Comparison of ENCODE assay signal across 16 cellular contexts in the genomic region with DNA sequence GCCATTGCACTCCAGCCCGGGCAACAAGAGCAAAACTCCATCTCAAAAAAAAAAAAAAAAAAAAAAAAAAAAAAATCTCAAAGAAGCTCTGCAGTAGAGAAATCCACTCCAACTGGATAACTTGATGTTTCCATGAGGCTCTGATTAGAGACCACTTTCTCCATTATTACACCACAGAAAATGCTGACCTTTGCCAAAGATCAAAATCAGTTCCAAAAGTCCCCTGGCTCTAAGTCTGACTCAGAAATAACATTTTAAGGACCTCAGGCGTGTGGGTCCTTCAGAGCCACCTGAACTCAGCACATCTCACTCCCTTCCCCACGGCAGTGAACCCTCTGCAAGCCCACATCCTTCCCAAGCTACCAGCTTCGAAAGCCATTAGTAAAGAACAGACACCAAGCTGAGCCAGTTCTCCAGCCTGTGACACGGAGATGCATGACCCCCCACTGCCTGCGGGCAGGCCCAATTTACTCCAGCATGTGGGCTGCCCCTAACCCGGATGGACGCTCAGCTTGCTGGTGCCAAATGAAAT. TPM values are rescaled to one million over a fixed set of nuclear protein-coding genes. Genes with fewer than 3 reads are reported as not detected.
A peak's percentile ranks its signal among the peaks of the same experiment; 100 is the strongest.
DNase-seq lines count a peak whose midpoint lies in the region; ATAC-seq and TF ChIP-seq lines count a peak whose summit lies in the region.
"Had no signal": no experiment of that assay in that cellular context is flagged by ENCODE, and none has a peak within 500 bp of the region (broad histone marks: within the 10 kb centered on the region; RNA-seq: fewer than 3 reads in every experiment).

No MANE protein-coding gene starts in this region.

- intact Hi-C loops in activated T-helper 2 cell treated with anti-CD3 and anti-CD28 coated beads, Interferon-gamma antibody, Interleukin-2, Interleukin-4, amounts not matched to agents 10 μg/mL and 5 μg/mL and 100 μg/mL, durations not matched to agents 14 hours and 24 hours and 36 hours (cut with micrococcal nuclease): loop anchor here (2.0 to 5.0 kb wide), 4 partner anchors 39 to 413 kb away; partner anchors contain the start of genes MDH2, POR and STYXL1
- intact Hi-C loops in lower lobe of right lung (cut with DNase I): no loop called here

- H3K27ac Mint-ChIP-seq in activated T-helper 2 cell treated with anti-CD3 and anti-CD28 coated beads, Interferon-gamma antibody, Interleukin-2, Interleukin-4, amounts not matched to agents 10 μg/mL and 5 μg/mL and 100 μg/mL, durations not matched to agents 14 hours and 24 hours and 36 hours: peak overlapping the region; percentile 91

- in situ Hi-C loops in GM13976 (cut with MboI; ENCODE audit: low sequenced_read_pairs, unreplicated experiment) (no loop called here), KBM-7 (cut with MboI; ENCODE audit: low pct_unique_long_range_greater_than_20kb, low sequenced_read_pairs) (no loop called here)

- no peak for ATAC-seq in lower lobe of right lung

- H3K36me3 ChIP-seq in BLaER1: peaks cover 38% of the 10 kb centered on the region
- peaks cover 31% of the 10 kb centered on the region for H3K36me3 ChIP-seq in lower lobe of right lung

- no peaks in the 10 kb centered on the region for H3K27me3 ChIP-seq in BLaER1
- no peaks in the 10 kb centered on the region for H3K27me3 ChIP-seq in lower lobe of right lung (ENCODE audit: low read depth)

- H3K36me3 Mint-ChIP-seq in activated T-helper 2 cell treated with anti-CD3 and anti-CD28 coated beads, Interferon-gamma antibody, Interleukin-2, Interleukin-4, amounts not matched to agents 10 μg/mL and 5 μg/mL and 100 μg/mL, durations not matched to agents 14 hours and 24 hours and 36 hours (ENCODE audit: low read depth): peaks cover 40% of the 10 kb centered on the region

- H3K9ac ChIP-seq in BLaER1: no peak overlapping the region
- H3K9ac ChIP-seq: GM23248 had no signal

- H3K4me1 Mint-ChIP-seq in activated T-helper 2 cell treated with anti-CD3 and anti-CD28 coated beads, Interferon-gamma antibody, Interleukin-2, Interleukin-4, amounts not matched to agents 10 μg/mL and 5 μg/mL and 100 μg/mL, durations not matched to agents 14 hours and 24 hours and 36 hours (ENCODE audit: low read depth): peaks cover 36% of the 10 kb centered on the region

- no peaks in the 10 kb centered on the region for H3K9me3 ChIP-seq in BLaER1
- H3K9me3 ChIP-seq in lower lobe of right lung: no peaks in the 10 kb centered on the region

- peak overlapping the region; percentile 20 for H3K4me3 Mint-ChIP-seq in activated T-helper 2 cell treated with anti-CD3 and anti-CD28 coated beads, Interferon-gamma antibody, Interleukin-2, Interleukin-4, amounts not matched to agents 10 μg/mL and 5 μg/mL and 100 μg/mL, durations not matched to agents 14 hours and 24 hours and 36 hours (ENCODE audit: low read depth)
- H3K4me3 Mint-ChIP-seq: brain had no signal

- DNase-seq in GM13976 (ENCODE audit: low spot score) (peak; percentile 37), lower lobe of right lung (peak; percentile 25), occipital lobe (lab: John Stamatoyannopoulos, UW) (no peak), SIG-M5 treated with dmso at 0.1 percent for 504 hours (lab: John Stamatoyannopoulos, UW; ENCODE audit: unreplicated experiment) (no peak), KBM-7 (no peak), NCI-H226 (no peak)
- DNase-seq in activated T-helper 2 cell treated with anti-CD3 and anti-CD28 coated beads, Interferon-gamma antibody, Interleukin-2, Interleukin-4, amounts not matched to agents 10 μg/mL and 5 μg/mL and 100 μg/mL, durations not matched to agents 14 hours and 24 hours and 36 hours (ENCODE audit: low spot score): no peak
- DNase-seq: activated T-cell treated with anti-CD3 and anti-CD28 coated beads, Interleukin-2, amount 50 U/mL, for 4 hours; GM23248; naive B cell; NCI-H2081 treated with DMSO at 0.1 percent for 48 hours; SIG-M5 had no signal

- H3K9me3 Mint-ChIP-seq in activated T-helper 2 cell treated with anti-CD3 and anti-CD28 coated beads, Interferon-gamma antibody, Interleukin-2, Interleukin-4, amounts not matched to agents 10 μg/mL and 5 μg/mL and 100 μg/mL, durations not matched to agents 14 hours and 24 hours and 36 hours: no peaks in the 10 kb centered on the region
- H3K9me3 Mint-ChIP-seq: activated T-cell treated with anti-CD3 and anti-CD28 coated beads, Interleukin-2, amount 50 U/mL, for 4 hours; brain; naive B cell had no signal

- TF ChIP-seq CTCF in GM13976 (IDR thresholded peaks at IDR 0.05; ENCODE audit: borderline replicate concordance, control extremely low read depth, extremely low read depth, insufficient read depth, missing control alignments) (no peak), lower lobe of right lung (IDR thresholded peaks at IDR 0.05) (no peak)

- H3K27ac ChIP-seq in BLaER1: no peak overlapping the region
- no peak overlapping the region for H3K27ac ChIP-seq in lower lobe of right lung
- H3K27ac ChIP-seq: C4-2B, GM23248, HL-60 had no signal

- H4K20me1 ChIP-seq in BLaER1: peaks cover 74% of the 10 kb centered on the region

- H3K4me2 ChIP-seq in BLaER1: peak overlapping the region; percentile 77

- H3K27me3 Mint-ChIP-seq in activated T-helper 2 cell treated with anti-CD3 and anti-CD28 coated beads, Interferon-gamma antibody, Interleukin-2, Interleukin-4, amounts not matched to agents 10 μg/mL and 5 μg/mL and 100 μg/mL, durations not matched to agents 14 hours and 24 hours and 36 hours (ENCODE audit: low read depth): no peaks in the 10 kb centered on the region
- H3K27me3 Mint-ChIP-seq: naive B cell had no signal

- H3K4me1 ChIP-seq in BLaER1: peaks cover 56% of the 10 kb centered on the region
- H3K4me1 ChIP-seq in lower lobe of right lung: peaks cover 27% of the 10 kb centered on the region

- H3K4me3 ChIP-seq in BLaER1: no peak overlapping the region
- no peak overlapping the region for H3K4me3 ChIP-seq in lower lobe of right lung
- H3K4me3 ChIP-seq: GM23248 had no signal

RNA-seq across cellular contexts. Expression of gene TMEM120A, which starts 13.8 kb away (rescaled TPM):
- total RNA-seq in activated T-helper 2 cell treated with anti-CD3 and anti-CD28 coated beads, Interferon-gamma antibody, Interleukin-2, Interleukin-4, amounts not matched to agents 10 μg/mL and 5 μg/mL and 100 μg/mL, durations not matched to agents 14 hours and 24 hours and 36 hours: 62.4 and 63.7 TPM in 2 replicates
- total RNA-seq in lower lobe of right lung (42.7 TPM), occipital lobe (19.8 TPM)

RNA-seq across cellular contexts. Expression of gene STYXL1, which starts 39.6 kb away (rescaled TPM):
- 27.7 and 36.1 TPM in 2 replicates for total RNA-seq in activated T-helper 2 cell treated with anti-CD3 and anti-CD28 coated beads, Interferon-gamma antibody, Interleukin-2, Interleukin-4, amounts not matched to agents 10 μg/mL and 5 μg/mL and 100 μg/mL, durations not matched to agents 14 hours and 24 hours and 36 hours
- total RNA-seq in lower lobe of right lung (25.6 TPM), occipital lobe (18.4 TPM)

RNA-seq across cellular contexts. Expression of gene MDH2, which starts 39.7 kb away (rescaled TPM):
- total RNA-seq in activated T-helper 2 cell treated with anti-CD3 and anti-CD28 coated beads, Interferon-gamma antibody, Interleukin-2, Interleukin-4, amounts not matched to agents 10 μg/mL and 5 μg/mL and 100 μg/mL, durations not matched to agents 14 hours and 24 hours and 36 hours: 268 and 285 TPM in 2 replicates
- total RNA-seq in lower lobe of right lung (107 TPM), occipital lobe (34.8 TPM)

Comparison
In these comparisons a context has a peak if more than half of its experiments do, and no peak if none do; other contexts are left out.
1. DNase-seq: peak in GM13976 (single experiment) and lower lobe of right lung (single experiment); none in activated T-helper 2 cell treated with anti-CD3 and anti-CD28 coated beads, Interferon-gamma antibody, Interleukin-2, Interleukin-4, amounts not matched to agents 10 μg/mL and 5 μg/mL and 100 μg/mL, durations not matched to agents 14 hours and 24 hours and 36 hours (single experiment), occipital lobe (single experiment), SIG-M5 treated with dmso at 0.1 percent for 504 hours (single experiment), KBM-7 (single experiment) and NCI-H226 (single experiment).